Comparison of ENCODE assay signal across 11 cellular contexts in genomic region chr12:24780969-24781368, GRCh38.
DNase-seq lines count a peak whose midpoint lies in the region; ATAC-seq, FAIRE-seq and TF ChIP-seq lines count a peak whose summit lies in the region.
"Had no signal": no experiment of that assay in that cellular context is flagged by ENCODE, and none has a peak within 500 bp of the region (broad histone marks: within the 10 kb centered on the region; RNA-seq: fewer than 3 reads in every experiment).

No MANE protein-coding gene starts in this region.

- CTCF ChIA-PET in K562 (lab: Yijun Ruan, JAX; ENCODE audit: low intra/inter-chr PET ratio), result interaction anchor here (0.5 to 1.6 kb wide), 2 partner anchors 194 to 352 kb away, joined by 3 to 7 read pairs; no protein-coding TSS in a partner anchor

- no peak overlapping the region for H2BK12ac ChIP-seq in neuronal stem cell (ENCODE audit: low read length)

- H3K27ac Mint-ChIP-seq in activated naive CD8-positive, alpha-beta T cell treated with anti-CD3 and anti-CD28 coated beads for 36 hours, result no peak overlapping the region

- WGBS in K562 (ENCODE audit: insufficient coverage, low coverage, missing lambda C conversion rate), result 0% methylated on average over 2 of the region's 2 CpGs
- WGBS in neuronal stem cell (ENCODE audit: extremely low coverage in 2 of 2, insufficient read length in 2 of 2, insufficient replicate concordance in 1 of 2), 2 donors, result no CpG with 5 or more reads among the region's 2 CpGs

- no peak overlapping the region for H4K8ac ChIP-seq in neuronal stem cell (ENCODE audit: low read depth, low read length)

- H3K36me3 ChIP-seq in K562 (ENCODE audit: control insufficient read depth, insufficient read depth, low read length) (no peaks in the 10 kb centered on the region), osteoblast (ENCODE audit: insufficient read depth, low read length) (no peaks in the 10 kb centered on the region), neuronal stem cell (replicated peaks in 1 of 2; ENCODE audit: control insufficient read depth in 2 of 2, insufficient read depth in 2 of 2, low read length in 2 of 2) (no peaks in the 10 kb centered on the region)

- H3K9me3 ChIP-seq in K562 (replicated peaks; ENCODE audit: control insufficient read depth, insufficient read depth, low read depth, low read length), result no peaks in the 10 kb centered on the region
- H3K9me3 ChIP-seq in osteoblast (ENCODE audit: low read depth, low read length), result no peaks in the 10 kb centered on the region
- H3K9me3 ChIP-seq in neuronal stem cell (replicated peaks in 1 of 2; ENCODE audit: control insufficient read depth in 2 of 2, insufficient read depth in 1 of 2, low read depth in 1 of 2, low read length in 2 of 2), result peaks cover 0 to 5% of the 10 kb centered on the region in 2 donors

- H3K36me3 Mint-ChIP-seq in activated naive CD8-positive, alpha-beta T cell treated with anti-CD3 and anti-CD28 coated beads for 36 hours, result no peaks in the 10 kb centered on the region

- peak; percentile 57 to 82 for TF ChIP-seq RAD21 in K562 (CRISPR knock-in tag; conservative IDR thresholded peaks at IDR 0.05 in 1 of 2, IDR thresholded peaks at IDR 0.05 in 1 of 2)

- H3K9ac ChIP-seq in K562 (ENCODE audit: insufficient read depth in 1 of 2, low read depth in 2 of 2, low read length in 2 of 2), result no peak overlapping the region
- H3K9ac ChIP-seq in neuronal stem cell (ENCODE audit: low read depth, low read length, poor library complexity), result no peak overlapping the region

- H3K27me3 ChIP-seq in K562 (ENCODE audit: control insufficient read depth in 2 of 2, insufficient read depth in 2 of 2, low read length in 2 of 2) (no peaks in the 10 kb centered on the region; a peak in 1 of 5 replicates), osteoblast (ENCODE audit: insufficient read depth, low read length) (peaks cover 12% of the 10 kb centered on the region), neuronal stem cell (ENCODE audit: control insufficient read depth in 3 of 3, insufficient read depth in 3 of 3, low read depth in 1 of 3, low read length in 3 of 3) (no peaks in the 10 kb centered on the region)

- no peaks in the 10 kb centered on the region for H3K79me1 ChIP-seq in neuronal stem cell (ENCODE audit: low read depth, low read length)

- POLR2A ChIA-PET in K562 (lab: Yijun Ruan, JAX), result no interaction called here

- no peak overlapping the region for H2AK5ac ChIP-seq in neuronal stem cell (ENCODE audit: low read depth, low read length)

- H3K4me3 ChIP-seq in GM12864 (ENCODE audit: low read depth, low read length) (no peak overlapping the region), K562 (no peak overlapping the region), osteoblast (ENCODE audit: insufficient read depth, low read length) (no peak overlapping the region), neuronal stem cell (ENCODE audit: low read length in 2 of 2) (no peak overlapping the region)

- no peak for TF ChIP-seq EP300 in K562 (IDR thresholded peaks at IDR 0.05; ENCODE audit: low read length)

- H3K4me3 Mint-ChIP-seq in activated naive CD8-positive, alpha-beta T cell treated with anti-CD3 and anti-CD28 coated beads for 36 hours, result no peak overlapping the region

- H4K91ac ChIP-seq in neuronal stem cell (ENCODE audit: low read depth, low read length, poor library complexity), result no peak overlapping the region

- no peak overlapping the region for H2BK15ac ChIP-seq in neuronal stem cell (ENCODE audit: low read length)

- H3K27me3 Mint-ChIP-seq in activated naive CD8-positive, alpha-beta T cell treated with anti-CD3 and anti-CD28 coated beads for 36 hours, result peaks cover 19% of the 10 kb centered on the region

- TF ChIP-seq CTCF in GM12864 (IDR thresholded peaks at IDR 0.05; ENCODE audit: low read depth, low read length, missing control alignments) (peak; percentile 28), K562 (IDR thresholded peaks at IDR 0.05 in 2 of 3, conservative IDR thresholded peaks at IDR 0.05 in 1 of 3; ENCODE audit: insufficient read depth in 2 of 3, low read depth in 1 of 3, low read length in 3 of 3) (peak in 2 of 3 experiments; percentile 41 to 64; a peak in 3 of 6 replicates), osteoblast (IDR thresholded peaks at IDR 0.05; ENCODE audit: extremely low read depth, low read depth, low read length) (no peak)

- in situ Hi-C loops in K562 (cut with MboI), result loop anchor here (5.0 to 25.0 kb wide), 2 partner anchors 669 to 1919 kb away; no protein-coding TSS in a partner anchor

- no peaks in the 10 kb centered on the region for H3K4me1 Mint-ChIP-seq in activated naive CD8-positive, alpha-beta T cell treated with anti-CD3 and anti-CD28 coated beads for 36 hours

- H2AFZ ChIP-seq in K562 (ENCODE audit: low read depth, low read length) (no peak overlapping the region), osteoblast (ENCODE audit: low read length) (no peak overlapping the region), neuronal stem cell (ENCODE audit: low read length) (no peak overlapping the region)

- intact Hi-C loops in K562 (cut with micrococcal nuclease), result loop anchor here (10.0 kb wide), 1 partner anchor 676 kb away; no protein-coding TSS in a partner anchor

- no peak for DNase-seq in GM12864 (ENCODE audit: low read depth)
- peak; percentile 39 for DNase-seq in M059J (ENCODE audit: low read depth)
- peak in 2 of 4 experiments; percentile 15 to 26 for DNase-seq in K562 (ENCODE audit: extremely low read depth in 1 of 4, low spot score in 3 of 4)
- peak; percentile 11 for DNase-seq in osteoblast (ENCODE audit: insufficient read length, low spot score, missing footprints)
- no peak for DNase-seq in GDM1 (lab: John Stamatoyannopoulos, UW)
- DNase-seq in neuronal stem cell (ENCODE audit: low spot score), result no peak
- no peak for DNase-seq in GOT3 (lab: John Stamatoyannopoulos, UW)
- no peak for DNase-seq in activated naive CD8-positive, alpha-beta T cell treated with anti-CD3 and anti-CD28 coated beads for 36 hours
- DNase-seq: activated CD4-positive, alpha-beta T cell treated with anti-CD3 and anti-CD28 coated beads, Interleukin-2, amount 50 U/mL, for 48 hours; amygdala; SHP77 treated with DMSO at 0.1 percent for 48 hours had no signal

- no peak overlapping the region for H2BK5ac ChIP-seq in neuronal stem cell (ENCODE audit: low read length)

- H3K14ac ChIP-seq in neuronal stem cell (ENCODE audit: low read length), result no peak overlapping the region

- H3K4me1 ChIP-seq in K562 (replicated peaks in 1 of 2; ENCODE audit: control insufficient read depth in 2 of 2, insufficient read depth in 2 of 2, low read length in 2 of 2) (no peaks in the 10 kb centered on the region), osteoblast (ENCODE audit: insufficient read depth, low read length) (no peaks in the 10 kb centered on the region), neuronal stem cell (ENCODE audit: control insufficient read depth in 2 of 2, insufficient read depth in 1 of 2, low read depth in 1 of 2, low read length in 2 of 2) (peaks cover 2 to 4% of the 10 kb centered on the region in 2 donors)

- H3K18ac ChIP-seq in neuronal stem cell (ENCODE audit: low read length), result no peak overlapping the region

- no TSS peak for BruUV-seq in K562 (replicated peaks; lab: Mats Ljungman, UMichigan)

- H3K4me2 ChIP-seq in K562 (ENCODE audit: insufficient read depth, low read length) (no peak overlapping the region), osteoblast (ENCODE audit: insufficient read depth, low read length) (no peak overlapping the region), neuronal stem cell (ENCODE audit: insufficient read depth, low read length, poor library complexity, severe bottlenecking) (no peak overlapping the region)

- FAIRE-seq in K562 (lab: Jason Lieb, UNC), result peak; percentile 67

- H3K9me3 Mint-ChIP-seq in activated naive CD8-positive, alpha-beta T cell treated with anti-CD3 and anti-CD28 coated beads for 36 hours, result no peaks in the 10 kb centered on the region

- TF ChIP-seq POLR2A in K562 (conservative IDR thresholded peaks at IDR 0.05), result no peak

- H3K27ac ChIP-seq in K562 (ENCODE audit: extremely low read depth, low read depth, low read length), result no peak overlapping the region
- H3K27ac ChIP-seq in osteoblast (ENCODE audit: low read depth, low read length), result no peak overlapping the region
- no peak overlapping the region for H3K27ac ChIP-seq in neuronal stem cell (replicated peaks; ENCODE audit: low read length)

- ATAC-seq in K562, result 0 out of 3 replicates have a peak, but pooled peaks have one; percentile 48

- H2BK120ac ChIP-seq in neuronal stem cell (ENCODE audit: low read depth, low read length), result no peak overlapping the region

- H3K4ac ChIP-seq in neuronal stem cell (ENCODE audit: low read length), result no peak overlapping the region

- H3K79me2 ChIP-seq in K562 (ENCODE audit: control insufficient read depth, insufficient read depth, low read length) (no peaks in the 10 kb centered on the region), osteoblast (ENCODE audit: insufficient read depth, low read length) (no peaks in the 10 kb centered on the region)

- no peak overlapping the region for H3K23ac ChIP-seq in neuronal stem cell (ENCODE audit: low read depth, low read length, poor library complexity)

- no peaks in the 10 kb centered on the region for H4K20me1 ChIP-seq in K562 (replicated peaks; ENCODE audit: control insufficient read depth, insufficient read depth, low read length)
- no peaks in the 10 kb centered on the region for H4K20me1 ChIP-seq in osteoblast (ENCODE audit: insufficient read depth, low read length)

- no peaks in the 10 kb centered on the region for H3K9me1 ChIP-seq in K562 (ENCODE audit: control insufficient read depth, insufficient read depth, low read length)

TF ChIP-seq in K562, 482 proteins besides CTCF, POLR2A, EP300 and RAD21:
- TF ChIP-seq SMARCA5 (IDR thresholded peaks at IDR 0.05) (no peak), SMC3 (conservative IDR thresholded peaks at IDR 0.05; ENCODE audit: insufficient read depth, low read depth, low read length) (peak; percentile 44; the same call in 1 of the 2 replicates)
- TF ChIP-seq, protein P1, sequence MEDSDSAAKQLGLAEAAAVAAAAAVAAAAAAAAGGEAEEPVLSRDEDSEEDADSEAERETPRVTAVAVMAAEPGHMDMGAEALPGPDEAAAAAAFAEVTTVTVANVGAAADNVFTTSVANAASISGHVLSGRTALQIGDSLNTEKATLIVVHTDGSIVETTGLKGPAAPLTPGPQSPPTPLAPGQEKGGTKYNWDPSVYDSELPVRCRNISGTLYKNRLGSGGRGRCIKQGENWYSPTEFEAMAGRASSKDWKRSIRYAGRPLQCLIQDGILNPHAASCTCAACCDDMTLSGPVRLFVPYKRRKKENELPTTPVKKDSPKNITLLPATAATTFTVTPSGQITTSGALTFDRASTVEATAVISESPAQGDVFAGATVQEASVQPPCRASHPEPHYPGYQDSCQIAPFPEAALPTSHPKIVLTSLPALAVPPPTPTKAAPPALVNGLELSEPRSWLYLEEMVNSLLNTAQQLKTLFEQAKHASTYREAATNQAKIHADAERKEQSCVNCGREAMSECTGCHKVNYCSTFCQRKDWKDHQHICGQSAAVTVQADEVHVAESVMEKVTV (CRISPR knock-in tag; IDR thresholded peaks at IDR 0.05), result 0 out of 2 replicates have a peak, but pooled peaks have one; percentile 26

Comparison
In these comparisons a context has a peak if more than half of its experiments do, and no peak if none do; other contexts are left out.
1. DNase-seq: peak in M059J (single experiment) and osteoblast (single experiment); none in GM12864 (single experiment), GDM1 (single experiment), neuronal stem cell (single experiment), GOT3 (single experiment) and activated naive CD8-positive, alpha-beta T cell treated with anti-CD3 and anti-CD28 coated beads for 36 hours (single experiment).